In genomic region chr20:9119776-9120175, GRCh38 we compare ENCODE assay signal across 11 cellular contexts. TPM values are rescaled to one million over a fixed set of nuclear protein-coding genes. Genes with fewer than 3 reads are reported as not detected.
DNase-seq lines count a peak whose midpoint lies in the region; ATAC-seq and TF ChIP-seq lines count a peak whose summit lies in the region.
"Had no signal": no experiment of that assay in that cellular context is flagged by ENCODE, and none has a peak within 500 bp of the region (broad histone marks: within the 10 kb centered on the region; RNA-seq: fewer than 3 reads in every experiment).

No MANE protein-coding gene starts in this region.

- H3K4me1 ChIP-seq in mucosa of descending colon (ENCODE audit: low read depth): no peaks in the 10 kb centered on the region

- no peaks in the 10 kb centered on the region for H3K36me3 ChIP-seq in mucosa of descending colon (ENCODE audit: low read depth)
- H3K36me3 ChIP-seq: thoracic aorta had no signal

- peak; percentile 31 for ATAC-seq in mucosa of descending colon
- ATAC-seq: left lobe of liver had no signal

- peak; percentile 71 for DNase-seq in EH (ENCODE audit: low read depth)
- DNase-seq in NCI-H446 (lab: John Stamatoyannopoulos, UW): peak; percentile 69 to 94
- DNase-seq in cerebellar cortex (ENCODE audit: low spot score): peak; percentile 98
- DNase-seq in mucosa of descending colon: no peak
- DNase-seq in stimulated activated CD4-positive, alpha-beta T cell treated with anti-CD3 and anti-CD28 coated beads, Interleukin-2, amount 100 ng/mL, for 48 hours: no peak
- no peak for DNase-seq in superior temporal gyrus (ENCODE audit: extremely low spot score)
- no peak for DNase-seq in stimulated activated naive CD4-positive, alpha-beta T cell treated with Interleukin-2 at 50 U/mL for 16 hours (lab: John Stamatoyannopoulos, UW)
- DNase-seq in occipital lobe (lab: John Stamatoyannopoulos, UW): no peak
- DNase-seq: DMS53 had no signal

- H3K4me3 ChIP-seq in mucosa of descending colon: no peak overlapping the region
- H3K4me3 ChIP-seq: thoracic aorta had no signal

- no peaks in the 10 kb centered on the region for H3K9me3 ChIP-seq in mucosa of descending colon
- H3K9me3 ChIP-seq: thoracic aorta had no signal

- TF ChIP-seq CTCF in mucosa of descending colon (IDR thresholded peaks at IDR 0.05): no peak

- intact Hi-C loops in mucosa of descending colon (cut with DNase I, micrococcal nuclease): no loop called here

RNA-seq across cellular contexts. Expression of gene PLCB4, which starts 50.9 kb away (rescaled TPM):
- total RNA-seq in mucosa of descending colon (10 to 100 TPM; 37.8 to 55.0 (median 51.2) TPM), occipital lobe (12.6 TPM)

Comparison
In these comparisons a context has a peak if more than half of its experiments do, and no peak if none do; other contexts are left out.
1. DNase-seq: peak in EH (single experiment), NCI-H446 (2 of 2) and cerebellar cortex (single experiment); none in mucosa of descending colon (0 of 3), stimulated activated CD4-positive, alpha-beta T cell treated with anti-CD3 and anti-CD28 coated beads, Interleukin-2, amount 100 ng/mL, for 48 hours (0 of 2), superior temporal gyrus (single experiment), stimulated activated naive CD4-positive, alpha-beta T cell treated with Interleukin-2 at 50 U/mL for 16 hours (single experiment) and occipital lobe (single experiment).